1 cellular context compared by ENCODE assay signal in genomic region chr4:128811571-128812359, GRCh38.
TF ChIP-seq lines count a peak whose summit lies in the region.

No MANE protein-coding gene starts in this region.

TF ChIP-seq in HEK293, 187 proteins besides CTCF, POLR2A, EP300 and RAD21 (continued from another document and continues in another):
- no peak for TF ChIP-seq ZNF768 (tag by site-specific recombination; IDR thresholded peaks at IDR 0.05)
- no peak for TF ChIP-seq ZNF18 (tag by site-specific recombination; IDR thresholded peaks at IDR 0.05)
- TF ChIP-seq IKZF3 (tag by site-specific recombination; IDR thresholded peaks at IDR 0.05), result peak; percentile 76; the same call in 1 of the 2 replicates
- TF ChIP-seq KLF7 (tag by site-specific recombination; IDR thresholded peaks at IDR 0.05; ENCODE audit: borderline replicate concordance), result peak; percentile 67
- TF ChIP-seq ZNF398 (tag by site-specific recombination; IDR thresholded peaks at IDR 0.05), result peak; percentile 94
- no peak for TF ChIP-seq ZNF830 (tag by site-specific recombination; IDR thresholded peaks at IDR 0.05; ENCODE audit: low read depth)
- TF ChIP-seq TRIM28 (IDR thresholded peaks at IDR 0.05; ENCODE audit: borderline replicate concordance, low read length), result no peak
- TF ChIP-seq BCL6B (tag by site-specific recombination; IDR thresholded peaks at IDR 0.05), result no peak
- no peak for TF ChIP-seq ZNF175 (tag by site-specific recombination; IDR thresholded peaks at IDR 0.05)
- peak; percentile 91 for TF ChIP-seq PRDM10 (tag by site-specific recombination; IDR thresholded peaks at IDR 0.05)
- TF ChIP-seq ZNF837 (tag by site-specific recombination; IDR thresholded peaks at IDR 0.05), result no peak
- 0 out of 2 replicates have a peak, but pooled peaks have one; percentile 33 for TF ChIP-seq ZNF561 (tag by site-specific recombination; IDR thresholded peaks at IDR 0.05; ENCODE audit: borderline replicate concordance)
- TF ChIP-seq ZBTB20 (tag by site-specific recombination; IDR thresholded peaks at IDR 0.05), result peak; percentile 74; the same call in 1 of the 2 replicates
- TF ChIP-seq ZNF707 (tag by site-specific recombination; IDR thresholded peaks at IDR 0.05), result no peak
- peak; percentile 43; the same call in 1 of the 2 replicates for TF ChIP-seq WT1 (tag by site-specific recombination; IDR thresholded peaks at IDR 0.05)
- no peak for TF ChIP-seq AEBP2 (tag by site-specific recombination; IDR thresholded peaks at IDR 0.05; ENCODE audit: borderline replicate concordance)
- TF ChIP-seq ZBTB8A (tag by site-specific recombination; IDR thresholded peaks at IDR 0.05), result peak; percentile 62
- TF ChIP-seq ZNF473 (tag by site-specific recombination; IDR thresholded peaks at IDR 0.05), result no peak
- no peak for TF ChIP-seq ZFP3 (tag by site-specific recombination; IDR thresholded peaks at IDR 0.05; ENCODE audit: low read depth)
- no peak for TF ChIP-seq ZBTB21 (tag by site-specific recombination; IDR thresholded peaks at IDR 0.05)
- TF ChIP-seq ZNF366 (tag by site-specific recombination; conservative IDR thresholded peaks at IDR 0.05), result peak; percentile 37; the same call in 1 of the 2 replicates
- no peak for TF ChIP-seq ZNF510 (tag by site-specific recombination; IDR thresholded peaks at IDR 0.05; ENCODE audit: insufficient replicate concordance)
- TF ChIP-seq KLF16 (tag by site-specific recombination; IDR thresholded peaks at IDR 0.05), result no peak
- TF ChIP-seq ZFP37 (tag by site-specific recombination; IDR thresholded peaks at IDR 0.05), result 0 out of 2 replicates have a peak, but pooled peaks have one; percentile 44
- peak; percentile 78; the same call in 1 of the 2 replicates for TF ChIP-seq ZNF76 (tag by site-specific recombination; IDR thresholded peaks at IDR 0.05; ENCODE audit: borderline replicate concordance, low read depth)
- 0 out of 2 replicates have a peak, but pooled peaks have one; percentile 35 for TF ChIP-seq ZNF600 (tag by site-specific recombination; IDR thresholded peaks at IDR 0.05)
- TF ChIP-seq ZXDB (tag by site-specific recombination; IDR thresholded peaks at IDR 0.05), result peak; percentile 82
- peak; percentile 95 for TF ChIP-seq ZBTB11 (tag by site-specific recombination; conservative IDR thresholded peaks at IDR 0.05; ENCODE audit: low read depth)
- peak; percentile 58 for TF ChIP-seq KLF10 (tag by site-specific recombination; IDR thresholded peaks at IDR 0.05)
- TF ChIP-seq ZNF302 (tag by site-specific recombination; IDR thresholded peaks at IDR 0.05; ENCODE audit: low read depth), result no peak
- TF ChIP-seq SP3 (tag by site-specific recombination; IDR thresholded peaks at IDR 0.05), result peak; percentile 88
- peak; percentile 69; the same call in 1 of the 2 replicates for TF ChIP-seq ZNF513 (tag by site-specific recombination; IDR thresholded peaks at IDR 0.05)
- peak; percentile 32; the same call in 1 of the 2 replicates for TF ChIP-seq ZNF394 (tag by site-specific recombination; IDR thresholded peaks at IDR 0.05; ENCODE audit: borderline replicate concordance)
- TF ChIP-seq ZSCAN18 (tag by site-specific recombination; IDR thresholded peaks at IDR 0.05), result no peak
- peak; percentile 53; the same call in 1 of the 2 replicates for TF ChIP-seq PRDM1 (tag by site-specific recombination; IDR thresholded peaks at IDR 0.05)
- TF ChIP-seq ZNF214 (tag by site-specific recombination; IDR thresholded peaks at IDR 0.05; ENCODE audit: borderline replicate concordance), result no peak
- TF ChIP-seq ZEB2 (tag by site-specific recombination; IDR thresholded peaks at IDR 0.05), result peak; percentile 73; the same call in 1 of the 2 replicates
- no peak for TF ChIP-seq ZSCAN5A (tag by site-specific recombination; IDR thresholded peaks at IDR 0.05)
- 0 out of 2 replicates have a peak, but pooled peaks have one; percentile 22 for TF ChIP-seq ZNF24 (tag by site-specific recombination; IDR thresholded peaks at IDR 0.05)
- TF ChIP-seq ZNF610 (tag by site-specific recombination; IDR thresholded peaks at IDR 0.05; ENCODE audit: borderline replicate concordance), result peak; percentile 72; the same call in 1 of the 2 replicates
